ENCODE assay signal across 21 cellular contexts in the genomic region with DNA sequence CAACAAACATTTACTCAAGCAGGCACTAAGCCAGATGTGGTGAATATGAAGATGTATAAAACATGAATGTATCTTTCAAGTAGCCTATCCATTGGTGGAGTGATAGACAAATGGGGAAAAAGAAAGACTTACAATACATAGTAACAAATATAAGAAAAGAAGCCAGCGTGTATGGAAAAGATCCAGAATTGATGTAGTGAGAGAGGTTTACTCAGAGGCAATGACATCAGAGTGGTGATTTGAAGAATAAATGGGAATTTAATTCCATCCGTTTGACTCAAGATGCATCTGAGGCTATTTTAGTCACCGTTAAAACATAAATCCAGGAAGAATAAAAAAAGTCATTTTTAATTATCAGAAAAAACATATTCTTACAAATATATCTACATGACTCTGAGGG.
"Had no signal": no experiment of that assay in that cellular context is flagged by ENCODE, and none has a peak within 500 bp of the region (broad histone marks: within the 10 kb centered on the region; RNA-seq: fewer than 3 reads in every experiment).

No MANE protein-coding gene starts in this region.

- DNase-seq: activated CD4-positive, alpha-beta T cell treated with anti-CD3 and anti-CD28 coated beads, Interleukin-2, amount 10 ng/mL, durations not matched to agents 7 days and 5 days; activated CD8-positive, alpha-beta T cell treated with anti-CD3 and anti-CD28 coated beads, Interleukin-2, amount 10 ng/mL, durations not matched to agents 7 days and 5 days; activated gamma-delta T cell; aorta; central memory CD4-positive, alpha-beta T cell; dermis blood vessel endothelial cell; effector memory CD8-positive, alpha-beta T cell; foreskin fibroblast; heart right ventricle; left colon; mesenchymal stem cell; right cardiac atrium; small intestine; stimulated activated CD4-positive, alpha-beta T cell treated with anti-CD3 and anti-CD28 coated beads, Interleukin-2, amount 100 ng/mL, for 24 hours; stimulated activated naive CD8-positive, alpha-beta T cell treated with anti-CD3 and anti-CD28 coated beads, Interleukin-15, amount 100 ng/mL, for 72 hours had no signal

- ATAC-seq: activated CD4-positive, CD25-positive, alpha-beta regulatory T cell treated with anti-CD3 and anti-CD28 coated beads, Interleukin-2, amount 50 U/mL, for 24 hours; activated CD8-positive, alpha-beta T cell treated with anti-CD3 and anti-CD28 coated beads, Interleukin-2, amount 10 ng/mL, durations not matched to agents 7 days and 5 days; effector memory CD8-positive, alpha-beta T cell; esophagus mucosa; heart right ventricle; left colon; right cardiac atrium; stimulated activated effector memory CD8-positive, alpha-beta T cell treated with anti-CD3 and anti-CD28 coated beads, Interleukin-12 subunit alpha, Interleukin-12 subunit beta, amount 100 ng/mL, for 72 hours; stimulated activated naive CD8-positive, alpha-beta T cell treated with anti-CD3 and anti-CD28 coated beads, Interleukin-15, amount 100 ng/mL, for 72 hours had no signal

- H3K9ac ChIP-seq: parathyroid adenoma had no signal

- H2AFZ ChIP-seq: parathyroid adenoma had no signal

- H3K27ac ChIP-seq: heart right ventricle, parathyroid adenoma, tibial nerve, VCaP had no signal

- H3K36me3 ChIP-seq: heart right ventricle, tibial nerve had no signal

- H3K27me3 ChIP-seq: heart right ventricle, tibial nerve had no signal

- H3K4me3 ChIP-seq: heart right ventricle, tibial nerve had no signal

- H3K4me1 ChIP-seq: heart right ventricle, parathyroid adenoma had no signal

- H3K79me2 ChIP-seq: parathyroid adenoma had no signal
